In the genomic region with DNA sequence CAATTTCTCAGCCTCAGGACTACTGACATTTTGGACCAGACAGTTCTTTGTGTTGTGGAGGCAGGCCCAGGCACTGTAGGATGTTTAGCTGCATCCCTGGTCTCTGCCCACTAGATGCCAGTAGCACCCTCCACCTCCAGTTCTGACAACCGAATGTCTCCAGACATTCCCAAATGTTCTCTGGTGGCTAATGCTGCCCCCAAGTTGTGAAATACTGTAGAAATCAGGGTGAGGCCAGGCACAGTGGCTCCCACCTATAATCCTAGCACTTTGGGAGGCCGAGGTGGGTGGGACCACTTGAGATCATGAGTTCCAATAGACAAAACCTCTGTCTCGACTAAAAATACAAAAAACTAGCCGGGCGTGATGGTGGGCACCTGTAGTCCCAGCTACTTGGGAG, we compare ENCODE assay signal across 8 cellular contexts. TPM values are rescaled to one million over a fixed set of nuclear protein-coding genes. Genes with fewer than 3 reads are reported as not detected.
DNase-seq lines count a peak whose midpoint lies in the region; ATAC-seq and TF ChIP-seq lines count a peak whose summit lies in the region.

No MANE protein-coding gene starts in this region.

- H3K4me1 Mint-ChIP-seq in activated T-cell treated with anti-CD3 and anti-CD28 coated beads, Interleukin-2, amount 50 U/mL, for 24 hours (ENCODE audit: low read depth), result peaks cover 80% of the 10 kb centered on the region
- H3K4me1 Mint-ChIP-seq in activated T-cell treated with anti-CD3 and anti-CD28 coated beads, Interleukin-2, amount 50 U/mL, for 4 hours (ENCODE audit: low read depth), result peaks cover 80% of the 10 kb centered on the region
- peaks cover 90% of the 10 kb centered on the region for H3K4me1 Mint-ChIP-seq in activated CD4-positive, alpha-beta memory T cell treated with anti-CD3 and anti-CD28 coated beads, Interleukin-2, amount 10 ng/mL, durations not matched to agents 7 days and 5 days
- H3K4me1 Mint-ChIP-seq in glutamatergic neuron (ENCODE audit: low read depth, unreplicated experiment), result peaks cover 13% of the 10 kb centered on the region

- H3K4me2 ChIP-seq in trophoblast cell (ENCODE audit: low read length), result no peak overlapping the region

- CTCF ChIA-PET in activated CD4-positive, alpha-beta memory T cell treated with anti-CD3 and anti-CD28 coated beads, Interleukin-2, amount 10 ng/mL, durations not matched to agents 7 days and 5 days (lab: Charles Lee), result interaction anchor here (0.5 to 1.7 kb wide), 10 partner anchors 10 to 125 kb away, joined by 3 to 7 read pairs (median 3); no protein-coding TSS in a partner anchor

- no peak overlapping the region for H4K91ac ChIP-seq in trophoblast cell (ENCODE audit: low read depth, low read length)

- H2AFZ ChIP-seq in trophoblast cell (ENCODE audit: insufficient read depth, low read length, poor library complexity), result no peak overlapping the region

- intact Hi-C loops in psoas muscle (cut with DNase I), result no loop called here

- H3K9me3 Mint-ChIP-seq in activated T-cell treated with anti-CD3 and anti-CD28 coated beads, Interleukin-2, amount 50 U/mL, for 24 hours, result no peaks in the 10 kb centered on the region
- no peaks in the 10 kb centered on the region for H3K9me3 Mint-ChIP-seq in activated T-cell treated with anti-CD3 and anti-CD28 coated beads, Interleukin-2, amount 50 U/mL, for 4 hours
- H3K9me3 Mint-ChIP-seq in activated CD4-positive, alpha-beta memory T cell treated with anti-CD3 and anti-CD28 coated beads, Interleukin-2, amount 10 ng/mL, durations not matched to agents 7 days and 5 days, result no peaks in the 10 kb centered on the region
- H3K9me3 Mint-ChIP-seq in glutamatergic neuron (ENCODE audit: unreplicated experiment), result peaks cover under 1% of the 10 kb centered on the region

- H2AK5ac ChIP-seq in trophoblast cell (ENCODE audit: low read length), result no peak overlapping the region

- no peak overlapping the region for H3K4ac ChIP-seq in trophoblast cell (ENCODE audit: low read depth, low read length)

- no peak overlapping the region for H3K27ac ChIP-seq in psoas muscle
- H3K27ac ChIP-seq in trophoblast cell (ENCODE audit: low read depth, low read length), result no peak overlapping the region

- H3K18ac ChIP-seq in trophoblast cell (ENCODE audit: low read length), result no peak overlapping the region

- WGBS in psoas muscle, 3 donors, result 61 to 62% (median 61%) methylated on average over 5 of the region's 5 CpGs
- no CpG with 5 or more reads among the region's 5 CpGs for WGBS in trophoblast cell (ENCODE audit: extremely low coverage, insufficient coverage, insufficient read length)

- no peak for ATAC-seq in activated T-cell treated with anti-CD3 and anti-CD28 coated beads, Interleukin-2, amount 50 U/mL, for 4 hours
- peak; percentile 59 to 90 (median 76) for ATAC-seq in psoas muscle
- ATAC-seq in HG02798 (IDR thresholded peaks at IDR 0.05; ENCODE audit: poor library complexity, unreplicated experiment), result no peak

- no peak overlapping the region for H3K23ac ChIP-seq in trophoblast cell (ENCODE audit: low read length)

- H2BK12ac ChIP-seq in trophoblast cell (ENCODE audit: low read length), result no peak overlapping the region

- no peak overlapping the region for H4K12ac ChIP-seq in trophoblast cell (ENCODE audit: low read depth, low read length)

- H3K14ac ChIP-seq in trophoblast cell (ENCODE audit: low read length), result no peak overlapping the region

- peaks cover 100% of the 10 kb centered on the region for H3K36me3 Mint-ChIP-seq in activated T-cell treated with anti-CD3 and anti-CD28 coated beads, Interleukin-2, amount 50 U/mL, for 24 hours (ENCODE audit: low read depth)
- H3K36me3 Mint-ChIP-seq in activated T-cell treated with anti-CD3 and anti-CD28 coated beads, Interleukin-2, amount 50 U/mL, for 4 hours (ENCODE audit: insufficient read depth), result peaks cover 67% of the 10 kb centered on the region
- H3K36me3 Mint-ChIP-seq in activated CD4-positive, alpha-beta memory T cell treated with anti-CD3 and anti-CD28 coated beads, Interleukin-2, amount 10 ng/mL, durations not matched to agents 7 days and 5 days (ENCODE audit: low read depth), result peaks cover 95% of the 10 kb centered on the region
- peaks cover 4% of the 10 kb centered on the region for H3K36me3 Mint-ChIP-seq in glutamatergic neuron (ENCODE audit: unreplicated experiment)

- no peak overlapping the region for H2BK120ac ChIP-seq in trophoblast cell (ENCODE audit: insufficient read depth, low read length, poor library complexity)

- H2BK5ac ChIP-seq in trophoblast cell (ENCODE audit: low read depth, low read length, poor library complexity), result no peak overlapping the region

- H3K27me3 ChIP-seq in psoas muscle (ENCODE audit: insufficient read depth in 3 of 3, low read length in 2 of 3) (no peaks in the 10 kb centered on the region), trophoblast cell (ENCODE audit: insufficient read depth, low read length) (no peaks in the 10 kb centered on the region)

- H3K79me2 ChIP-seq in trophoblast cell (ENCODE audit: control insufficient read depth, insufficient read depth, low read length, poor library complexity), result peaks cover 11% of the 10 kb centered on the region

- TF ChIP-seq CTCF in glutamatergic neuron (IDR thresholded peaks at IDR 0.05; ENCODE audit: partially characterized antibody, unreplicated experiment), result peak; percentile 21
- TF ChIP-seq CTCF in psoas muscle (IDR thresholded peaks at IDR 0.05), result peak; percentile 41

- DNase-seq in activated T-cell treated with anti-CD3 and anti-CD28 coated beads, Interleukin-2, amount 50 U/mL, for 24 hours, result no peak
- no peak for DNase-seq in activated T-cell treated with anti-CD3 and anti-CD28 coated beads, Interleukin-2, amount 50 U/mL, for 4 hours
- no peak for DNase-seq in activated CD4-positive, alpha-beta memory T cell treated with anti-CD3 and anti-CD28 coated beads, Interleukin-2, amount 10 ng/mL, durations not matched to agents 7 days and 5 days
- DNase-seq in glutamatergic neuron (no peak), psoas muscle (no peak), SHP77 treated with DMSO at 0.1 percent for 48 hours (lab: John Stamatoyannopoulos, UW) (no peak), trophoblast cell (no peak)

- no peaks in the 10 kb centered on the region for H3K27me3 Mint-ChIP-seq in activated T-cell treated with anti-CD3 and anti-CD28 coated beads, Interleukin-2, amount 50 U/mL, for 24 hours
- no peaks in the 10 kb centered on the region for H3K27me3 Mint-ChIP-seq in activated T-cell treated with anti-CD3 and anti-CD28 coated beads, Interleukin-2, amount 50 U/mL, for 4 hours (ENCODE audit: low read depth)
- H3K27me3 Mint-ChIP-seq in activated CD4-positive, alpha-beta memory T cell treated with anti-CD3 and anti-CD28 coated beads, Interleukin-2, amount 10 ng/mL, durations not matched to agents 7 days and 5 days, result no peaks in the 10 kb centered on the region
- H3K27me3 Mint-ChIP-seq in glutamatergic neuron (ENCODE audit: unreplicated experiment), result peaks cover 6% of the 10 kb centered on the region

- peak overlapping the region; percentile 97 for H3K27ac Mint-ChIP-seq in activated T-cell treated with anti-CD3 and anti-CD28 coated beads, Interleukin-2, amount 50 U/mL, for 24 hours
- peak overlapping the region; percentile 22 for H3K27ac Mint-ChIP-seq in activated CD4-positive, alpha-beta memory T cell treated with anti-CD3 and anti-CD28 coated beads, Interleukin-2, amount 10 ng/mL, durations not matched to agents 7 days and 5 days
- no peak overlapping the region for H3K27ac Mint-ChIP-seq in glutamatergic neuron (ENCODE audit: unreplicated experiment)

- H3K36me3 ChIP-seq in psoas muscle (ENCODE audit: insufficient read depth in 1 of 2, low read depth in 1 of 2) (peaks cover 25 to 97% of the 10 kb centered on the region in 2 donors), trophoblast cell (ENCODE audit: control insufficient read depth in 1 of 2, insufficient read depth in 2 of 2, low read length in 2 of 2) (peaks cover 56 to 71% of the 10 kb centered on the region in 2 experiments)

- H3K9ac ChIP-seq in trophoblast cell (ENCODE audit: low read length), result no peak overlapping the region

- no peaks in the 10 kb centered on the region for H3K9me3 ChIP-seq in psoas muscle
- H3K9me3 ChIP-seq in trophoblast cell (ENCODE audit: insufficient read depth, low read depth, low read length), result no peaks in the 10 kb centered on the region

- no peak overlapping the region for H3K4me3 Mint-ChIP-seq in activated T-cell treated with anti-CD3 and anti-CD28 coated beads, Interleukin-2, amount 50 U/mL, for 24 hours
- H3K4me3 Mint-ChIP-seq in activated T-cell treated with anti-CD3 and anti-CD28 coated beads, Interleukin-2, amount 50 U/mL, for 4 hours, result no peak overlapping the region
- H3K4me3 Mint-ChIP-seq in activated CD4-positive, alpha-beta memory T cell treated with anti-CD3 and anti-CD28 coated beads, Interleukin-2, amount 10 ng/mL, durations not matched to agents 7 days and 5 days, result no peak overlapping the region
- H3K4me3 Mint-ChIP-seq in glutamatergic neuron (ENCODE audit: unreplicated experiment), result no peak overlapping the region

- POLR2A ChIA-PET in activated CD4-positive, alpha-beta memory T cell treated with anti-CD3 and anti-CD28 coated beads, Interleukin-2, amount 10 ng/mL, durations not matched to agents 7 days and 5 days (lab: Charles Lee), result interaction anchor here (1.0 to 3.0 kb wide), 6 partner anchors 9 to 71 kb away, joined by 4 to 14 read pairs (median 8); a partner anchor contains a TSS

- H3K4me1 ChIP-seq in psoas muscle (peaks cover 9% of the 10 kb centered on the region), trophoblast cell (ENCODE audit: control insufficient read depth in 1 of 2, insufficient read depth in 2 of 2, low read length in 2 of 2) (peaks cover 0 to 7% of the 10 kb centered on the region in 2 experiments)

- H3K4me3 ChIP-seq in psoas muscle (no peak overlapping the region), trophoblast cell (ENCODE audit: low read depth, low read length) (no peak overlapping the region)

- H3K79me1 ChIP-seq in trophoblast cell (ENCODE audit: low read length), result peaks cover 2% of the 10 kb centered on the region

- H4K8ac ChIP-seq in trophoblast cell (ENCODE audit: low read depth, low read length), result no peak overlapping the region

RNA-seq across cellular contexts. Expression of a gene that starts 18.2 kb away (rescaled TPM):
- 100 to 1,000 TPM; 531 to 572 (median 556) TPM for total RNA-seq in activated T-cell treated with anti-CD3 and anti-CD28 coated beads, Interleukin-2, amount 50 U/mL, for 4 hours
- 100 to 1,000 TPM; 477 to 494 TPM for total RNA-seq in activated CD4-positive, alpha-beta memory T cell treated with anti-CD3 and anti-CD28 coated beads, Interleukin-2, amount 10 ng/mL, durations not matched to agents 7 days and 5 days
- total RNA-seq in glutamatergic neuron (ENCODE audit: unreplicated experiment) (99.7 TPM), psoas muscle (100 to 1,000 TPM in 2 of 4 donors, 10 to 100 TPM in 2; 68.0 to 154 (median 110) TPM)
- polyA plus RNA-seq in psoas muscle, result 100 to 1,000 TPM in 1 of 3 donors, 10 to 100 TPM in 2; 62.1 to 126 (median 75.2) TPM
- polyA plus RNA-seq in trophoblast cell (2013), result 123 and 124 TPM in 2 replicates

RNA-seq across cellular contexts. Expression of a gene that starts 19.4 kb away (rescaled TPM):
- total RNA-seq in activated T-cell treated with anti-CD3 and anti-CD28 coated beads, Interleukin-2, amount 50 U/mL, for 4 hours, result not detected
- not detected for total RNA-seq in activated CD4-positive, alpha-beta memory T cell treated with anti-CD3 and anti-CD28 coated beads, Interleukin-2, amount 10 ng/mL, durations not matched to agents 7 days and 5 days
- not detected for total RNA-seq in glutamatergic neuron (ENCODE audit: unreplicated experiment)
- total RNA-seq in psoas muscle, result 1 to 10 TPM in 1 of 4 donors, not detected in 3; 3.0 TPM
- under 1 TPM in 2 of 3 donors, not detected in 1; 0.18 to 0.74 TPM for polyA plus RNA-seq in psoas muscle
- polyA plus RNA-seq in trophoblast cell (2013), result 0.14 and 0.64 TPM in 2 replicates

RNA-seq across cellular contexts. Expression of a gene that starts 46.1 kb away (rescaled TPM):
- 1 to 10 TPM; 1.3 to 3.8 (median 1.6) TPM for total RNA-seq in activated T-cell treated with anti-CD3 and anti-CD28 coated beads, Interleukin-2, amount 50 U/mL, for 4 hours
- total RNA-seq in activated CD4-positive, alpha-beta memory T cell treated with anti-CD3 and anti-CD28 coated beads, Interleukin-2, amount 10 ng/mL, durations not matched to agents 7 days and 5 days, result 1 to 10 TPM; 6.1 TPM
- total RNA-seq in glutamatergic neuron (ENCODE audit: unreplicated experiment), result 2.1 TPM
- total RNA-seq in psoas muscle, result 1 to 10 TPM; 1.2 to 2.1 (median 1.5) TPM
- 1 to 10 TPM; 2.0 to 9.8 (median 2.5) TPM for polyA plus RNA-seq in psoas muscle
- polyA plus RNA-seq in trophoblast cell (2013), result 1.5 and 1.8 TPM in 2 replicates

Comparison
In these comparisons a context has a peak if more than half of its experiments do, and no peak if none do; other contexts are left out.
1. ATAC-seq: peak in psoas muscle (4 of 4); none in activated T-cell treated with anti-CD3 and anti-CD28 coated beads, Interleukin-2, amount 50 U/mL, for 4 hours (0 of 2) and HG02798 (single experiment).